Comparison of ENCODE assay signal across 9 cellular contexts in genomic region chr15:67109141-67110034, GRCh38. TPM values are rescaled to one million over a fixed set of nuclear protein-coding genes. Genes with fewer than 3 reads are reported as not detected.
DNase-seq lines count a peak whose midpoint lies in the region; ATAC-seq and TF ChIP-seq lines count a peak whose summit lies in the region.
"Had no signal": no experiment of that assay in that cellular context is flagged by ENCODE, and none has a peak within 500 bp of the region (broad histone marks: within the 10 kb centered on the region; RNA-seq: fewer than 3 reads in every experiment).

No MANE protein-coding gene starts in this region.

- no peaks in the 10 kb centered on the region for H3K36me3 ChIP-seq in suprapubic skin

- TF ChIP-seq EP300 in suprapubic skin (IDR thresholded peaks at IDR 0.05) = no peak

- peak overlapping the region; percentile 50 for H3K27ac ChIP-seq in suprapubic skin
- H3K27ac ChIP-seq: 22Rv1 had no signal

- ATAC-seq in HG03175 (IDR thresholded peaks at IDR 0.05; ENCODE audit: unreplicated experiment) = peak; percentile 75

- TF ChIP-seq POLR2A in suprapubic skin (IDR thresholded peaks at IDR 0.05) = no peak

- H3K4me1 ChIP-seq in suprapubic skin = peaks cover 65% of the 10 kb centered on the region

- DNase-seq in NK-92 treated with Interleukin-12 subunit alpha and Interleukin-12 subunit beta, amount 100 ng/mL, for 24 hours (lab: John Stamatoyannopoulos, UW) = peak; percentile 28
- DNase-seq in NK-92 (lab: John Stamatoyannopoulos, UW; ENCODE audit: unreplicated experiment) (no peak), UCSD-AML1 (lab: John Stamatoyannopoulos, UW; ENCODE audit: unreplicated experiment) (peak; percentile 39), iris pigment epithelial cell (ENCODE audit: low read depth) (peak; percentile 98), suprapubic skin (ENCODE audit: low spot score in 2 of 2) (no peak), NCI-H1105 treated with DMSO at 0.1 percent for 48 hours (lab: John Stamatoyannopoulos, UW) (no peak), inferior parietal cortex (ENCODE audit: extremely low spot score) (no peak)

- no peak overlapping the region for H3K4me3 ChIP-seq in suprapubic skin

- no peaks in the 10 kb centered on the region for H3K9me3 ChIP-seq in suprapubic skin

- 41% methylated on average over 13 of the region's 18 CpGs for WGBS in suprapubic skin

- no peaks in the 10 kb centered on the region for H3K27me3 ChIP-seq in suprapubic skin

- TF ChIP-seq CTCF in suprapubic skin (IDR thresholded peaks at IDR 0.05) = no peak

RNA-seq across cellular contexts. Expression of gene SMAD3, which starts 44.0 kb away (rescaled TPM):
- 10 to 100 TPM; 41.9 to 94.9 (median 56.1) TPM for total RNA-seq in suprapubic skin

Comparison
In these comparisons a context has a peak if more than half of its experiments do, and no peak if none do; other contexts are left out.
1. DNase-seq: peak in NK-92 treated with Interleukin-12 subunit alpha and Interleukin-12 subunit beta, amount 100 ng/mL, for 24 hours (single experiment), UCSD-AML1 (single experiment) and iris pigment epithelial cell (single experiment); none in NK-92 (single experiment), suprapubic skin (0 of 2), NCI-H1105 treated with DMSO at 0.1 percent for 48 hours (single experiment) and inferior parietal cortex (single experiment).